ENCODE assay signal across 25 cellular contexts in the genomic region with DNA sequence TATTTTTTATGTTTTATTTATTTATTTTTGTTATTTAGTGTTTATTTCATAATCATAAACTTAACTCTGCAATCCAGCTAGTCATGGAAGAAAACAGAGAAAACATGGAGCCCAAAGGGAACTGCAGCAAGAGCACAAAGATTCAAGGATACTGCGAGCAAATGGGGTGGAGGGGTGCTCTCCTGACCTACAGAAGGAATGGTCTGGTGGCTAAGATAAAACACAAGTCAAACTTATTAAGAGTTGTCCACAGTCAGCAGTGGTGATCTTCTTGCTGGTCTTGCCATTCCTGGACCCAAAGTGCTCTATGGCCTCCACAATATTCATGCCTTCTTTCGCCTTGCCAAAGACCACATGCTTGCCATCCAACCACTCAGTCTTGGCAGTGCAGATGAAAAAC.
"Had no signal": no experiment of that assay in that cellular context is flagged by ENCODE, and none has a peak within 500 bp of the region (broad histone marks: within the 10 kb centered on the region; RNA-seq: fewer than 3 reads in every experiment).

No MANE protein-coding gene starts in this region.

- H3K27me3 Mint-ChIP-seq: activated CD4-positive, alpha-beta T cell treated with anti-CD3 and anti-CD28 coated beads for 36 hours; activated naive CD8-positive, alpha-beta T cell; brain had no signal

- ATAC-seq: activated CD4-positive, alpha-beta T cell treated with anti-CD3 and anti-CD28 coated beads for 36 hours; left colon; natural killer cell; right cardiac atrium had no signal

- H3K27ac Mint-ChIP-seq: activated CD4-positive, alpha-beta T cell treated with anti-CD3 and anti-CD28 coated beads for 36 hours; brain; mesothelial cell of epicardium; neural progenitor cell had no signal

- FAIRE-seq: frontal cortex, kidney had no signal

- H3K27ac ChIP-seq: cardiac muscle cell, coronary artery, dorsolateral prefrontal cortex, hepatocyte, neural progenitor cell, tibial nerve had no signal

- H3K4me3 ChIP-seq: ascending aorta, cardiac muscle cell, coronary artery, dorsolateral prefrontal cortex, hepatocyte, neural progenitor cell, tibial nerve had no signal

- DNase-seq: activated CD4-positive, alpha-beta T cell treated with anti-CD3 and anti-CD28 coated beads for 36 hours; activated CD4-positive, alpha-beta T cell treated with anti-CD3 and anti-CD28 coated beads, Interleukin-2, amount 50 U/mL, for 48 hours; activated CD4-positive, CD25-positive, alpha-beta regulatory T cell; activated CD8-positive, alpha-beta memory T cell treated with anti-CD3 and anti-CD28 coated beads for 24 hours; activated effector memory CD4-positive, alpha-beta T cell treated with Interleukin-2 at 50 U/mL for 16 hours; activated naive CD4-positive, alpha-beta T cell treated with Interleukin-2 at 50 U/mL for 16 hours; dorsolateral prefrontal cortex; effector memory CD4-positive, alpha-beta T cell; kidney; left colon; natural killer cell; right cardiac atrium; stimulated activated CD4-positive, alpha-beta T cell treated with anti-CD3 and anti-CD28 coated beads, Interleukin-15, amount 100 ng/mL, for 24 hours; stimulated activated CD4-positive, alpha-beta T cell treated with anti-CD3 and anti-CD28 coated beads, Interleukin-2, amount 100 ng/mL, for 24 hours; stimulated activated naive CD4-positive, alpha-beta T cell had no signal

- H3K4me3 Mint-ChIP-seq: activated CD4-positive, alpha-beta T cell treated with anti-CD3 and anti-CD28 coated beads for 36 hours; activated naive CD8-positive, alpha-beta T cell; brain; mesothelial cell of epicardium; natural killer cell; neural progenitor cell had no signal

- H3K4me1 ChIP-seq: neural progenitor cell had no signal

- H3K9me3 ChIP-seq: ascending aorta, tibial nerve had no signal

- H3K9me3 Mint-ChIP-seq: mesothelial cell of epicardium, natural killer cell, neural progenitor cell had no signal

- H3K27me3 ChIP-seq: ascending aorta, cardiac muscle cell, dorsolateral prefrontal cortex, hepatocyte, neural progenitor cell, tibial nerve had no signal

- H3K36me3 Mint-ChIP-seq: brain, mesothelial cell of epicardium, natural killer cell, neural progenitor cell had no signal

- H3K36me3 ChIP-seq: ascending aorta, cardiac muscle cell, neural progenitor cell, tibial nerve had no signal

- H3K4me1 Mint-ChIP-seq: neural progenitor cell had no signal
